ENCODE assay signal across 23 cellular contexts in genomic region chr1:56077223-56077622, GRCh38.
DNase-seq lines count a peak whose midpoint lies in the region; ATAC-seq and TF ChIP-seq lines count a peak whose summit lies in the region.
"Had no signal": no experiment of that assay in that cellular context is flagged by ENCODE, and none has a peak within 500 bp of the region (broad histone marks: within the 10 kb centered on the region; RNA-seq: fewer than 3 reads in every experiment).

No MANE protein-coding gene starts in this region.

- H3K79me2 ChIP-seq in neural progenitor cell (ENCODE audit: low read depth): no peaks in the 10 kb centered on the region

- H3K4me1 Mint-ChIP-seq in neural progenitor cell: no peaks in the 10 kb centered on the region
- H3K4me1 Mint-ChIP-seq in mesothelial cell of epicardium: peaks cover 4% of the 10 kb centered on the region
- H3K4me1 Mint-ChIP-seq: CD8-positive, alpha-beta memory T cell; GM23338 had no signal

- 64 to 74% (median 71%) methylated on average over 2 of the region's 2 CpGs for WGBS in heart left ventricle, 4 donors

- H3K4me1 ChIP-seq in heart left ventricle (peaks cover 0 to 40% (median 17%) of the 10 kb centered on the region in 12 donors), left lung (no peaks in the 10 kb centered on the region), neural progenitor cell (no peaks in the 10 kb centered on the region)
- H3K4me1 ChIP-seq: A549, BLaER1 had no signal

- H3K27me3 Mint-ChIP-seq in neural progenitor cell (ENCODE audit: insufficient read depth, low read depth): no peaks in the 10 kb centered on the region
- H3K27me3 Mint-ChIP-seq in mesothelial cell of epicardium (ENCODE audit: low read depth): no peaks in the 10 kb centered on the region

- H3K27me3 ChIP-seq in heart left ventricle (no peaks in the 10 kb centered on the region), left lung (no peaks in the 10 kb centered on the region), neural progenitor cell (no peaks in the 10 kb centered on the region)
- H3K27me3 ChIP-seq: BLaER1 had no signal

- H3K9me3 Mint-ChIP-seq in neural progenitor cell (no peaks in the 10 kb centered on the region), mesothelial cell of epicardium (peaks cover 10% of the 10 kb centered on the region)
- H3K9me3 Mint-ChIP-seq: GM23338 had no signal

- H3K36me3 Mint-ChIP-seq in neural progenitor cell (no peaks in the 10 kb centered on the region), mesothelial cell of epicardium (no peaks in the 10 kb centered on the region)
- H3K36me3 Mint-ChIP-seq: CD8-positive, alpha-beta memory T cell had no signal

- H3K4me3 ChIP-seq in heart left ventricle: no peak overlapping the region
- no peak overlapping the region for H3K4me3 ChIP-seq in left lung
- H3K4me3 ChIP-seq in neural progenitor cell: no peak overlapping the region
- H3K4me3 ChIP-seq: A549, BLaER1, GM12878, GM23338 had no signal

- H2AFZ ChIP-seq in neural progenitor cell (replicated peaks): no peak overlapping the region
- H2AFZ ChIP-seq: GM23338 had no signal

- TF ChIP-seq POLR2A in heart left ventricle (IDR thresholded peaks at IDR 0.05): no peak

- ATAC-seq in heart left ventricle: peak; percentile 36 to 55 (median 46)
- peak; percentile 31 for ATAC-seq in left lung
- no peak for ATAC-seq in GM19452 (IDR thresholded peaks at IDR 0.05; ENCODE audit: unreplicated experiment)
- ATAC-seq: A549, GM12878, GM23338, HepG2 had no signal

- H4K20me1 ChIP-seq in neural progenitor cell (ENCODE audit: low read depth): no peaks in the 10 kb centered on the region
- H4K20me1 ChIP-seq: BLaER1 had no signal

- H3K36me3 ChIP-seq in heart left ventricle (no peaks in the 10 kb centered on the region), left lung (no peaks in the 10 kb centered on the region), neural progenitor cell (no peaks in the 10 kb centered on the region)
- H3K36me3 ChIP-seq: BLaER1 had no signal

- H3K27ac ChIP-seq in heart left ventricle (peak overlapping the region in 1 of 12 donors; percentile 7), left lung (no peak overlapping the region), neural progenitor cell (no peak overlapping the region)
- H3K27ac ChIP-seq: A549, BLaER1 had no signal

- no peak overlapping the region for H3K9ac ChIP-seq in neural progenitor cell
- H3K9ac ChIP-seq: BLaER1 had no signal

- intact Hi-C loops in heart left ventricle (cut with DNase I): no loop called here
- intact Hi-C loops in cardiac septum (cut with DNase I): loop anchor here (10.0 kb wide), 1 partner anchor 328 kb away; no protein-coding TSS in a partner anchor
- intact Hi-C loops in left lung (cut with DNase I): no loop called here

- no peak for DNase-seq in heart left ventricle
- no peak for DNase-seq in cardiac septum (ENCODE audit: low spot score)
- peak; percentile 47 for DNase-seq in fibroblast of gingiva (ENCODE audit: low read depth)
- no peak for DNase-seq in left lung
- DNase-seq in neural progenitor cell (ENCODE audit: low spot score): no peak
- no peak for DNase-seq in mesothelial cell of epicardium (ENCODE audit: low spot score in 2 of 2, unreplicated experiment in 2 of 2)
- DNase-seq: CD8-positive, alpha-beta memory T cell; DMS53; EL; HCEC 1CT; KG1; MV-4-11; NCI-H1694 treated with DMSO at 0.1 percent for 48 hours; NCI-H510A; NCI-H82; OCI-M1; SHP77 treated with DMSO at 0.1 percent for 48 hours had no signal

- TF ChIP-seq CTCF in heart left ventricle (IDR thresholded peaks at IDR 0.05): no peak
- TF ChIP-seq CTCF in left lung (IDR thresholded peaks at IDR 0.05): no peak
- TF ChIP-seq CTCF in neural progenitor cell (IDR thresholded peaks at IDR 0.05): no peak
- no peak for TF ChIP-seq CTCF in mesothelial cell of epicardium (IDR thresholded peaks at IDR 0.05; ENCODE audit: unreplicated experiment)

- no peak overlapping the region for H3K4me3 Mint-ChIP-seq in neural progenitor cell
- H3K4me3 Mint-ChIP-seq in mesothelial cell of epicardium: no peak overlapping the region
- H3K4me3 Mint-ChIP-seq: CD8-positive, alpha-beta memory T cell; GM23338 had no signal

- no peak overlapping the region for H3K4me2 ChIP-seq in neural progenitor cell
- H3K4me2 ChIP-seq: A549, BLaER1, GM23338 had no signal

- H3F3A ChIP-seq in neural progenitor cell (ENCODE audit: low read depth): no peaks in the 10 kb centered on the region

- peaks cover 0 to 9% (median 0%) of the 10 kb centered on the region in 12 donors for H3K9me3 ChIP-seq in heart left ventricle
- H3K9me3 ChIP-seq in left lung: no peaks in the 10 kb centered on the region
- no peaks in the 10 kb centered on the region for H3K9me3 ChIP-seq in neural progenitor cell (ENCODE audit: low read depth)
- H3K9me3 ChIP-seq: A549, BLaER1 had no signal

- H3K27ac Mint-ChIP-seq in neural progenitor cell (no peak overlapping the region), mesothelial cell of epicardium (no peak overlapping the region)
- H3K27ac Mint-ChIP-seq: GM23338 had no signal
